8 cellular contexts compared by ENCODE assay signal in genomic region chr14:22570132-22570949, GRCh38. TPM values are rescaled to one million over a fixed set of nuclear protein-coding genes. Genes with fewer than 3 reads are reported as not detected.
A peak's percentile ranks its signal among the peaks of the same experiment; 100 is the strongest.
DNase-seq lines count a peak whose midpoint lies in the region; ATAC-seq, FAIRE-seq and TF ChIP-seq lines count a peak whose summit lies in the region.

No MANE protein-coding gene starts in this region.

- TF ChIP-seq CTCF in SK-N-SH (IDR thresholded peaks at IDR 0.05) = peak; percentile 89
- peak; percentile 62 for TF ChIP-seq CTCF in cardiac muscle cell (IDR thresholded peaks at IDR 0.05; ENCODE audit: low read depth, low read length)
- TF ChIP-seq CTCF in progenitor cell of endocrine pancreas (IDR thresholded peaks at IDR 0.05; ENCODE audit: unreplicated experiment) = peak; percentile 88

- H2AFZ ChIP-seq in SK-N-SH (ENCODE audit: low read depth) = peak overlapping the region; percentile 48

- peaks cover 29% of the 10 kb centered on the region for H3K36me3 Mint-ChIP-seq in activated naive CD8-positive, alpha-beta T cell
- peaks cover 27% of the 10 kb centered on the region for H3K36me3 Mint-ChIP-seq in progenitor cell of endocrine pancreas (ENCODE audit: insufficient read depth)

- no peaks in the 10 kb centered on the region for H3K9me3 Mint-ChIP-seq in activated naive CD8-positive, alpha-beta T cell (ENCODE audit: low read depth)
- H3K9me3 Mint-ChIP-seq in progenitor cell of endocrine pancreas (ENCODE audit: low read depth) = no peaks in the 10 kb centered on the region

- peaks cover 60% of the 10 kb centered on the region for H3K4me1 Mint-ChIP-seq in activated naive CD8-positive, alpha-beta T cell (ENCODE audit: low read depth)
- peaks cover 14% of the 10 kb centered on the region for H3K4me1 Mint-ChIP-seq in progenitor cell of endocrine pancreas (ENCODE audit: low read depth)

- H3K4me1 ChIP-seq in SK-N-SH (ENCODE audit: control insufficient read depth in 1 of 2, insufficient read depth in 2 of 2, low read depth in 1 of 2, low read length in 1 of 2) (peaks cover 0 to 18% of the 10 kb centered on the region in 2 experiments; a peak in 1 of 4 replicates), cardiac muscle cell (ENCODE audit: low read depth) (no peaks in the 10 kb centered on the region)

- peak; percentile 87 for TF ChIP-seq RAD21 in SK-N-SH (IDR thresholded peaks at IDR 0.05; ENCODE audit: low read length)

- peak; percentile 96 for FAIRE-seq in GM12892 (lab: Jason Lieb, UNC)

- TF ChIP-seq POLR2A in GM12892 (IDR thresholded peaks at IDR 0.05; ENCODE audit: low read depth, low read length) = peak; percentile 45; the same call in 1 of the 2 replicates

- intact Hi-C loops in posterior vena cava (cut with DNase I) = no loop called here

- no peak overlapping the region for H3K4me2 ChIP-seq in SK-N-SH

- no peak overlapping the region for H3K9ac ChIP-seq in SK-N-SH

- H3K79me2 ChIP-seq in SK-N-SH (ENCODE audit: insufficient read depth) = peaks cover 73% of the 10 kb centered on the region

- peak overlapping the region in 1 of 2 experiments; percentile 1; a peak in 1 of 4 replicates for H3K4me3 ChIP-seq in SK-N-SH (ENCODE audit: low read depth in 2 of 2, low read length in 1 of 2)
- no peak overlapping the region for H3K4me3 ChIP-seq in cardiac muscle cell

- H3K9me3 ChIP-seq in SK-N-SH (no peaks in the 10 kb centered on the region), cardiac muscle cell (ENCODE audit: low read depth) (no peaks in the 10 kb centered on the region)

- no peaks in the 10 kb centered on the region for H3K27me3 Mint-ChIP-seq in activated naive CD8-positive, alpha-beta T cell
- H3K27me3 Mint-ChIP-seq in progenitor cell of endocrine pancreas = no peaks in the 10 kb centered on the region

- H3K36me3 ChIP-seq in SK-N-SH (replicated peaks in 1 of 2; ENCODE audit: control insufficient read depth in 1 of 2, insufficient read depth in 2 of 2, low read length in 1 of 2) = peaks cover 51 to 69% of the 10 kb centered on the region in 2 experiments
- H3K36me3 ChIP-seq in cardiac muscle cell = peaks cover 18% of the 10 kb centered on the region

- POLR2A ChIA-PET in SK-N-SH (lab: Yijun Ruan, JAX) = no interaction called here

- H3K4me3 Mint-ChIP-seq in activated naive CD8-positive, alpha-beta T cell = peak overlapping the region; percentile 87
- H3K4me3 Mint-ChIP-seq in progenitor cell of endocrine pancreas (ENCODE audit: low read depth) = no peak overlapping the region

- H3K9me2 ChIP-seq in SK-N-SH = no peaks in the 10 kb centered on the region

- H3K27me3 ChIP-seq in SK-N-SH (ENCODE audit: insufficient read depth) (no peaks in the 10 kb centered on the region), cardiac muscle cell (no peaks in the 10 kb centered on the region)

- TF ChIP-seq EP300 in SK-N-SH (IDR thresholded peaks at IDR 0.05; ENCODE audit: borderline replicate concordance in 1 of 2, low read depth in 1 of 2, low read length in 1 of 2) = no peak

- H3F3A ChIP-seq in SK-N-SH (replicated peaks; ENCODE audit: insufficient read depth) = peaks cover 30% of the 10 kb centered on the region

- CTCF ChIA-PET in SK-N-SH (lab: Yijun Ruan, JAX) = interaction anchor here (0.6 to 10.4 kb wide), 82 partner anchors 8 to 424 kb away, joined by 3 to 116 read pairs (median 4); partner anchors contain the start of genes ABHD4, DAD1 and MRPL52

- WGBS in SK-N-SH (ENCODE audit: low lambda C conversion rate) = 38% methylated on average over 8 of the region's 8 CpGs

- peak overlapping the region; percentile 96 for H3K27ac Mint-ChIP-seq in activated naive CD8-positive, alpha-beta T cell
- peak overlapping the region; percentile 75 for H3K27ac Mint-ChIP-seq in progenitor cell of endocrine pancreas

- peak; percentile 45 for DNase-seq in GM12892 (ENCODE audit: insufficient read length)
- peak; percentile 77 for DNase-seq in NCI-H1092 treated with DMSO at 0.1 percent for 48 hours (lab: John Stamatoyannopoulos, UW)
- peak; percentile 71 for DNase-seq in SK-N-SH
- peak; percentile 86 to 89 for DNase-seq in cardiac muscle cell (ENCODE audit: low read depth in 1 of 2, low spot score in 1 of 2)
- peak; percentile 62 for DNase-seq in progenitor cell of endocrine pancreas (ENCODE audit: low spot score, unreplicated experiment)
- DNase-seq in posterior vena cava (ENCODE audit: low spot score) = no peak

- H3K27ac ChIP-seq in SK-N-SH (ENCODE audit: low read depth in 2 of 2, low read length in 1 of 2) (peak overlapping the region; percentile 7 to 32; a peak in 1 of 4 replicates), cardiac muscle cell (peak overlapping the region; percentile 80)

- ATAC-seq in HG02798 (IDR thresholded peaks at IDR 0.05; ENCODE audit: poor library complexity, unreplicated experiment) = peak; percentile 83

- peaks cover 10% of the 10 kb centered on the region; the same call in 1 of the 2 replicates for H4K20me1 ChIP-seq in SK-N-SH (ENCODE audit: insufficient read depth)

TF ChIP-seq in SK-N-SH, 30 proteins besides CTCF, POLR2A, EP300 and RAD21:
- TF ChIP-seq MEF2A (IDR thresholded peaks at IDR 0.05; ENCODE audit: borderline replicate concordance, low read depth) = no peak
- TF ChIP-seq SMC3 (IDR thresholded peaks at IDR 0.05; ENCODE audit: low read depth, low read length) = peak; percentile 66

RNA-seq across cellular contexts. Expression of gene DAD1, which starts 18.7 kb away (rescaled TPM):
- polyA plus RNA-seq in GM12892 (2012; ENCODE audit: missing spikeins) = 293 TPM
- polyA plus RNA-seq in SK-N-SH (2012; rRNA removed) = 406 and 478 TPM in 2 replicates
- 402 and 422 TPM in 2 replicates for polyA plus RNA-seq in SK-N-SH (2012; cell fraction: cytosol; rRNA removed)
- 149 and 190 TPM in 2 replicates for polyA plus RNA-seq in SK-N-SH (2012; cell fraction: nucleus; rRNA removed)
- total RNA-seq in cardiac muscle cell = 103 and 188 TPM in 2 replicates
- polyA plus RNA-seq in cardiac muscle cell = 329 and 444 TPM in 2 replicates
- 149 and 150 TPM in 2 replicates for total RNA-seq in progenitor cell of endocrine pancreas
- 100 to 1,000 TPM; 160 to 182 TPM for total RNA-seq in posterior vena cava

RNA-seq across cellular contexts. Expression of gene ABHD4, which starts 27.8 kb away (rescaled TPM):
- 8.5 TPM for polyA plus RNA-seq in GM12892 (2012; ENCODE audit: missing spikeins)
- 15.0 and 18.8 TPM in 2 replicates for polyA plus RNA-seq in SK-N-SH (2012; rRNA removed)
- polyA plus RNA-seq in SK-N-SH (2012; cell fraction: cytosol; rRNA removed) = 8.3 and 12.0 TPM in 2 replicates
- 14.3 and 16.8 TPM in 2 replicates for polyA plus RNA-seq in SK-N-SH (2012; cell fraction: nucleus; rRNA removed)
- total RNA-seq in cardiac muscle cell = 33.1 and 33.4 TPM in 2 replicates
- polyA plus RNA-seq in cardiac muscle cell = 41.0 and 43.5 TPM in 2 replicates
- total RNA-seq in progenitor cell of endocrine pancreas = 25.6 and 30.5 TPM in 2 replicates
- 10 to 100 TPM; 31.2 to 36.7 TPM for total RNA-seq in posterior vena cava
